ENCODE assay signal across 6 cellular contexts in genomic region chr4:81845273-81845672, GRCh38.
"Had no signal": no experiment of that assay in that cellular context is flagged by ENCODE, and none has a peak within 500 bp of the region (broad histone marks: within the 10 kb centered on the region; RNA-seq: fewer than 3 reads in every experiment).

No MANE protein-coding gene starts in this region.

- H3K9me3 Mint-ChIP-seq: activated CD4-positive, alpha-beta memory T cell treated with anti-CD3 and anti-CD28 coated beads, Interleukin-2, amount 10 ng/mL, durations not matched to agents 7 days and 5 days; activated naive CD4-positive, alpha-beta T cell treated with anti-CD3 and anti-CD28 coated beads for 36 hours; memory B cell had no signal

- H3K9me3 ChIP-seq: suprapubic skin, upper lobe of right lung had no signal

- H3K27ac Mint-ChIP-seq: activated CD4-positive, alpha-beta memory T cell treated with anti-CD3 and anti-CD28 coated beads, Interleukin-2, amount 10 ng/mL, durations not matched to agents 7 days and 5 days; activated naive CD4-positive, alpha-beta T cell treated with anti-CD3 and anti-CD28 coated beads for 36 hours; memory B cell; nephron progenitor cell had no signal

- H3K4me3 Mint-ChIP-seq: activated CD4-positive, alpha-beta memory T cell treated with anti-CD3 and anti-CD28 coated beads, Interleukin-2, amount 10 ng/mL, durations not matched to agents 7 days and 5 days; activated naive CD4-positive, alpha-beta T cell treated with anti-CD3 and anti-CD28 coated beads for 36 hours; memory B cell; nephron progenitor cell had no signal

- H3K27me3 ChIP-seq: suprapubic skin, upper lobe of right lung had no signal

- H3K27ac ChIP-seq: suprapubic skin, upper lobe of right lung had no signal

- H3K36me3 Mint-ChIP-seq: memory B cell had no signal

- H3K27me3 Mint-ChIP-seq: activated CD4-positive, alpha-beta memory T cell treated with anti-CD3 and anti-CD28 coated beads, Interleukin-2, amount 10 ng/mL, durations not matched to agents 7 days and 5 days; memory B cell had no signal

- H3K4me1 Mint-ChIP-seq: activated CD4-positive, alpha-beta memory T cell treated with anti-CD3 and anti-CD28 coated beads, Interleukin-2, amount 10 ng/mL, durations not matched to agents 7 days and 5 days; memory B cell; nephron progenitor cell had no signal

- H3K36me3 ChIP-seq: suprapubic skin, upper lobe of right lung had no signal

- H3K4me1 ChIP-seq: suprapubic skin, upper lobe of right lung had no signal

- H3K4me3 ChIP-seq: suprapubic skin, upper lobe of right lung had no signal

- DNase-seq: upper lobe of right lung had no signal
